8 cellular contexts compared by ENCODE assay signal in the genomic region with DNA sequence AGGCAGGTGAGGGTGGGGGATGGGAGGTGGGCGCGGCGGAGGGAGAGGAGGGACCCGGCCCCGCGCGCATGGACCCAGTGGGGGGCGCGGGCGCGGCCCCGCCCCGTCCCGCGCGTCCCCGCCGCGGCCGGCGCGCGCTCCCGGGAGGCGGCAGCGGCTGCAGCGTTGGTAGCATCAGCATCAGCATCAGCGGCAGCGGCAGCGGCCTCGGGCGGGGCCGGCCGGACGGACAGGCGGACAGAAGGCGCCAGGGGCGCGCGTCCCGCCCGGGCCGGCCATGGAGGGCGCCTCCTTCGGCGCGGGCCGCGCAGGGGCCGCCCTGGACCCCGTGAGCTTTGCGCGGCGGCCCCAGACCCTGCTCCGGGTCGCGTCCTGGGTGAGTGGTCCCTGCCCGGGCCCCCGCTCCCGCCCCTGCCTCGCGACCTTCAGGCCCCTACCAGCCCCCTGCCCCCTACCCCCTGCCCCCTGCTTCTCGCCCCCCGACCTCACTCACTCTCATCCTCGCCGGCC. TPM values are rescaled to one million over a fixed set of nuclear protein-coding genes. Genes with fewer than 3 reads are reported as not detected.
DNase-seq lines count a peak whose midpoint lies in the region; ATAC-seq and TF ChIP-seq lines count a peak whose summit lies in the region.

Gene SYNGR3 (plus strand): TSS at position 145 of the 510 bp plus-strand sequence. CDS start 133 bp downstream, at position 278.

- intact Hi-C loops in ovary (cut with DNase I) = no loop called here

- H3K36me3 Mint-ChIP-seq in activated naive CD8-positive, alpha-beta T cell = no peaks in the 10 kb centered on the region
- peaks cover 10% of the 10 kb centered on the region for H3K36me3 Mint-ChIP-seq in memory B cell

- no peaks in the 10 kb centered on the region for H3K9me3 ChIP-seq in ovary

- 1% methylated on average over 30 to 66 of the region's 66 CpGs for WGBS in ovary, 3 donors

- TF ChIP-seq EP300 in ovary (IDR thresholded peaks at IDR 0.05) = no peak

- H3K4me1 Mint-ChIP-seq in activated naive CD8-positive, alpha-beta T cell (ENCODE audit: low read depth) = peaks cover 16% of the 10 kb centered on the region
- peaks cover 18% of the 10 kb centered on the region for H3K4me1 Mint-ChIP-seq in memory B cell

- no peak for ATAC-seq in memory B cell (ENCODE audit: low read depth)
- ATAC-seq in GM21367 (IDR thresholded peaks at IDR 0.05; ENCODE audit: unreplicated experiment) = no peak

- H3K4me3 Mint-ChIP-seq in activated naive CD8-positive, alpha-beta T cell = peak within 1 kb of the TSS; percentile 78
- H3K4me3 Mint-ChIP-seq in memory B cell = peak within 1 kb of the TSS; percentile 90

- TF ChIP-seq POLR2A in ovary (IDR thresholded peaks at IDR 0.05) = no peak

- no peak within 1 kb of the TSS for H3K27ac ChIP-seq in ovary

- H3K36me3 ChIP-seq in ovary = no peaks in the 10 kb centered on the region

- no peak within 1 kb of the TSS for H3K4me3 ChIP-seq in ovary

- no peaks in the 10 kb centered on the region for H3K27me3 ChIP-seq in ovary

- H3K27me3 Mint-ChIP-seq in activated naive CD8-positive, alpha-beta T cell = peaks cover 5% of the 10 kb centered on the region
- no peaks in the 10 kb centered on the region for H3K27me3 Mint-ChIP-seq in memory B cell

- TF ChIP-seq CTCF in GM13977 (IDR thresholded peaks at IDR 0.05; ENCODE audit: extremely low read depth, insufficient read depth, missing control alignments) (no peak), ovary (IDR thresholded peaks at IDR 0.05) (no peak)

- in situ Hi-C loops in GM13977 (cut with MboI; ENCODE audit: low pct_unique_long_range_greater_than_20kb, low sequenced_read_pairs, unreplicated experiment) = no loop called here

- DNase-seq in AG20443 (ENCODE audit: low spot score) (peak; percentile 51), GM13977 (ENCODE audit: low spot score) (peak; percentile 70), memory B cell (ENCODE audit: low spot score in 2 of 2) (no peak), epidermal melanocyte (ENCODE audit: insufficient read length, low spot score) (no peak), ovary (no peak)
- no peak for DNase-seq in activated naive CD4-positive, alpha-beta T cell (lab: John Stamatoyannopoulos, UW)

- H3K4me1 ChIP-seq in ovary (ENCODE audit: insufficient read depth) = peaks cover 7% of the 10 kb centered on the region

- H3K27ac Mint-ChIP-seq in activated naive CD8-positive, alpha-beta T cell = no peak within 1 kb of the TSS
- H3K27ac Mint-ChIP-seq in memory B cell = peak within 1 kb of the TSS; percentile 95

- no peaks in the 10 kb centered on the region for H3K9me3 Mint-ChIP-seq in activated naive CD8-positive, alpha-beta T cell (ENCODE audit: low read depth)
- H3K9me3 Mint-ChIP-seq in memory B cell = no peaks in the 10 kb centered on the region

RNA-seq across cellular contexts. Expression of gene SYNGR3, which starts in this region (rescaled TPM):
- 1 to 10 TPM in 4 of 7 donors, under 1 TPM in 3; 0.50 to 4.0 (median 1.1) TPM for total RNA-seq in ovary
- under 1 TPM; 0.42 to 0.75 TPM for polyA plus RNA-seq in ovary

Comparison
In these comparisons a context has a peak if more than half of its experiments do, and no peak if none do; other contexts are left out.
1. DNase-seq: peak in AG20443 (single experiment) and GM13977 (single experiment); none in memory B cell (0 of 2), epidermal melanocyte (single experiment), ovary (0 of 5) and activated naive CD4-positive, alpha-beta T cell (0 of 4).